ENCODE assay signal across 9 cellular contexts in genomic region chr7:29866490-29866930, GRCh38.
DNase-seq lines count a peak whose midpoint lies in the region; ATAC-seq and TF ChIP-seq lines count a peak whose summit lies in the region.
"Had no signal": no experiment of that assay in that cellular context is flagged by ENCODE, and none has a peak within 500 bp of the region (broad histone marks: within the 10 kb centered on the region; RNA-seq: fewer than 3 reads in every experiment).

No MANE protein-coding gene starts in this region.

- H3K4me2 ChIP-seq in osteoblast (ENCODE audit: insufficient read depth, low read length), result peak overlapping the region; percentile 24

- intact Hi-C loops in CD14-positive monocyte (cut with micrococcal nuclease), result no loop called here
- intact Hi-C loops in dendritic cell treated with granulocyte-macrophage colony-stimulating factor and Interleukin-4, amounts not matched to agents 40 ng/mL and 50 ng/mL, for 4 days (cut with micrococcal nuclease), result no loop called here

- peaks cover 45% of the 10 kb centered on the region for H3K4me1 Mint-ChIP-seq in CD14-positive monocyte
- peaks cover 35% of the 10 kb centered on the region for H3K4me1 Mint-ChIP-seq in dendritic cell treated with granulocyte-macrophage colony-stimulating factor and Interleukin-4, amounts not matched to agents 40 ng/mL and 50 ng/mL, for 4 days (ENCODE audit: low read depth)

- no peak for TF ChIP-seq CTCF in CD14-positive monocyte (IDR thresholded peaks at IDR 0.05)
- no peak for TF ChIP-seq CTCF in osteoblast (IDR thresholded peaks at IDR 0.05; ENCODE audit: extremely low read depth, low read depth, low read length)
- no peak for TF ChIP-seq CTCF in RWPE1 (conservative IDR thresholded peaks at IDR 0.05; ENCODE audit: low read depth)

- H2AFZ ChIP-seq in osteoblast (ENCODE audit: low read length), result peak overlapping the region; percentile 23

- H4K20me1 ChIP-seq in osteoblast (ENCODE audit: insufficient read depth, low read length), result no peaks in the 10 kb centered on the region

- peaks cover 11% of the 10 kb centered on the region for H3K4me1 ChIP-seq in osteoblast (ENCODE audit: insufficient read depth, low read length)

- no peaks in the 10 kb centered on the region for H3K36me3 ChIP-seq in osteoblast (ENCODE audit: insufficient read depth, low read length)

- no peak for ATAC-seq in HG02678 (IDR thresholded peaks at IDR 0.05; ENCODE audit: unreplicated experiment)
- no peak for ATAC-seq in HG03432 (IDR thresholded peaks at IDR 0.05; ENCODE audit: unreplicated experiment)

- H3K36me3 Mint-ChIP-seq in CD14-positive monocyte, result no peaks in the 10 kb centered on the region
- no peaks in the 10 kb centered on the region for H3K36me3 Mint-ChIP-seq in dendritic cell treated with granulocyte-macrophage colony-stimulating factor and Interleukin-4, amounts not matched to agents 40 ng/mL and 50 ng/mL, for 4 days (ENCODE audit: low read depth)

- peak overlapping the region in 6 of 7 donors; percentile 13 to 88 (median 70) for H3K27ac Mint-ChIP-seq in CD14-positive monocyte
- no peak overlapping the region for H3K27ac Mint-ChIP-seq in dendritic cell treated with granulocyte-macrophage colony-stimulating factor and Interleukin-4, amounts not matched to agents 40 ng/mL and 50 ng/mL, for 4 days

- POLR2A ChIA-PET in RWPE1 (lab: Yijun Ruan, JAX; ENCODE audit: low non-redundant PET), result no interaction called here

- DNase-seq in CD14-positive monocyte (ENCODE audit: low spot score) (no peak), NCI-H2196 (lab: John Stamatoyannopoulos, UW; ENCODE audit: unreplicated experiment) (peak; percentile 32), osteoblast (ENCODE audit: insufficient read length, low spot score, missing footprints) (no peak), DMS 273 treated with DMSO at 0.1 percent for 48 hours (lab: John Stamatoyannopoulos, UW) (no peak), RWPE1 (ENCODE audit: low spot score) (no peak)
- DNase-seq: activated naive CD4-positive, alpha-beta T cell treated with Interleukin-2 at 50 U/mL for 16 hours had no signal

- H3K4me3 ChIP-seq in osteoblast (ENCODE audit: insufficient read depth, low read length), result no peak overlapping the region

- no peaks in the 10 kb centered on the region for H3K79me2 ChIP-seq in osteoblast (ENCODE audit: insufficient read depth, low read length)

- H3K27me3 Mint-ChIP-seq in CD14-positive monocyte (ENCODE audit: low read depth in 3 of 3), result peaks cover 0 to 3% (median 0%) of the 10 kb centered on the region in 3 donors
- H3K27me3 Mint-ChIP-seq in dendritic cell treated with granulocyte-macrophage colony-stimulating factor and Interleukin-4, amounts not matched to agents 40 ng/mL and 50 ng/mL, for 4 days, result no peaks in the 10 kb centered on the region

- H3K9me3 Mint-ChIP-seq in CD14-positive monocyte, result peaks cover 0 to 6% (median 0%) of the 10 kb centered on the region in 7 donors
- H3K9me3 Mint-ChIP-seq in dendritic cell treated with granulocyte-macrophage colony-stimulating factor and Interleukin-4, amounts not matched to agents 40 ng/mL and 50 ng/mL, for 4 days, result no peaks in the 10 kb centered on the region

- peak overlapping the region in 1 of 2 donors; percentile 73 for H3K4me3 Mint-ChIP-seq in CD14-positive monocyte
- H3K4me3 Mint-ChIP-seq in dendritic cell treated with granulocyte-macrophage colony-stimulating factor and Interleukin-4, amounts not matched to agents 40 ng/mL and 50 ng/mL, for 4 days, result peak overlapping the region; percentile 35

- H3K27me3 ChIP-seq in osteoblast (ENCODE audit: insufficient read depth, low read length), result peaks cover 6% of the 10 kb centered on the region

- no peak overlapping the region for H3K27ac ChIP-seq in osteoblast (ENCODE audit: low read depth, low read length)
- no peak overlapping the region for H3K27ac ChIP-seq in RWPE1

- H3K9me3 ChIP-seq in osteoblast (ENCODE audit: low read depth, low read length), result no peaks in the 10 kb centered on the region

- CTCF ChIA-PET in RWPE1 (lab: Yijun Ruan, JAX), result no interaction called here
